8 cellular contexts compared by ENCODE assay signal in genomic region chr12:50074936-50075807, GRCh38. TPM values are rescaled to one million over a fixed set of nuclear protein-coding genes. Genes with fewer than 3 reads are reported as not detected.
DNase-seq lines count a peak whose midpoint lies in the region; ATAC-seq and TF ChIP-seq lines count a peak whose summit lies in the region.

No MANE protein-coding gene starts in this region.

- H3K27ac ChIP-seq in AG04450 (ENCODE audit: low read depth, low read length) (no peak overlapping the region), colonic mucosa (no peak overlapping the region)

- DNase-seq in AG04450 (ENCODE audit: low read depth, low spot score): no peak
- peak; percentile 49 for DNase-seq in NCI-H510A (lab: John Stamatoyannopoulos, UW)
- DNase-seq in activated CD4-positive, alpha-beta T cell treated with anti-CD3 and anti-CD28 coated beads for 4 hours: peak; percentile 77 to 87
- DNase-seq in colonic mucosa: peak; percentile 90
- peak; percentile 77 to 97 for DNase-seq in lower leg skin (ENCODE audit: low spot score in 2 of 2)
- DNase-seq in stimulated activated CD4-positive, alpha-beta T cell treated with anti-CD3 and anti-CD28 coated beads, TNF-alpha, amount 100 ng/mL, for 24 hours (ENCODE audit: low read depth in 3 of 3): peak; percentile 61 to 80 (median 67)

- WGBS in lower leg skin, 2 donors: 3 to 6% methylated on average over 9 of the region's 9 CpGs

- H3K4me3 ChIP-seq in AG04450 (ENCODE audit: low read depth, low read length) (no peak overlapping the region), colonic mucosa (no peak overlapping the region), lower leg skin (ENCODE audit: low read depth, poor library complexity, severe bottlenecking) (no peak overlapping the region)

- H3K9ac ChIP-seq in colonic mucosa (ENCODE audit: low read depth in 2 of 2, low read length in 2 of 2): peak overlapping the region in 1 of 2 donors; percentile 16

- POLR2A ChIA-PET in AG04450 (lab: Yijun Ruan, JAX): interaction anchor here (0.6 to 1.0 kb wide), 3 partner anchors 10 to 99 kb away, joined by 3 read pairs; partner anchors contain the start of genes COX14 and SMARCD1

- TF ChIP-seq CTCF in AG04450 (IDR thresholded peaks at IDR 0.05; ENCODE audit: low read depth, low read length) (peak; percentile 91), colonic mucosa (IDR thresholded peaks at IDR 0.05) (peak; percentile 84), lower leg skin (IDR thresholded peaks at IDR 0.05) (peak in 2 of 3 donors; percentile 55 to 93)

- H3K27me3 ChIP-seq in AG04450 (ENCODE audit: control insufficient read depth, insufficient read depth, low read length): no peaks in the 10 kb centered on the region
- H3K27me3 ChIP-seq in colonic mucosa: no peaks in the 10 kb centered on the region

- no peaks in the 10 kb centered on the region for H3K4me1 ChIP-seq in colonic mucosa

- TF ChIP-seq POLR2A in lower leg skin (IDR thresholded peaks at IDR 0.05): no peak

- CTCF ChIA-PET in AG04450 (lab: Charles Lee): interaction anchor here (0.6 to 10.4 kb wide), 9 partner anchors 10 to 304 kb away, joined by 3 to 290 read pairs (median 4); partner anchors contain the start of gene SMARCD1

- H3K36me3 ChIP-seq in colonic mucosa: no peaks in the 10 kb centered on the region

- ATAC-seq in GM18520 (IDR thresholded peaks at IDR 0.05; ENCODE audit: unreplicated experiment) (peak; percentile 76), HG03095 (IDR thresholded peaks at IDR 0.05; ENCODE audit: unreplicated experiment) (peak; percentile 69)

- H3K9me3 ChIP-seq in AG04450 (ENCODE audit: control insufficient read depth, insufficient read depth, low read length) (no peaks in the 10 kb centered on the region), colonic mucosa (no peaks in the 10 kb centered on the region)

- intact Hi-C loops in colonic mucosa (cut with DNase I): loop anchor here (5.0 kb wide), 2 partner anchors 38 to 102 kb away; no protein-coding TSS in a partner anchor
- intact Hi-C loops in lower leg skin (cut with DNase I; ENCODE audit: low total_unique reads): loop anchor here (5.0 kb wide), 2 partner anchors 102 to 208 kb away; no protein-coding TSS in a partner anchor

RNA-seq across cellular contexts. Expression of gene SMARCD1, which starts 10.0 kb away (rescaled TPM):
- polyA plus RNA-seq in AG04450 (2011; rRNA removed): 57.2 and 65.1 TPM in 2 replicates
- 78.2 and 79.2 TPM in 2 replicates for polyA minus RNA-seq in AG04450 (2011; rRNA and poly(A)+ RNA removed)
- total RNA-seq in colonic mucosa: 10 to 100 TPM; 30.6 to 43.9 TPM
- 10 to 100 TPM; 32.0 to 77.2 (median 45.1) TPM for total RNA-seq in lower leg skin

RNA-seq across cellular contexts. Expression of gene ASIC1, which starts 17.8 kb away (rescaled TPM):
- 9.9 and 10.2 TPM in 2 replicates for polyA plus RNA-seq in AG04450 (2011; rRNA removed)
- 10.4 and 13.4 TPM in 2 replicates for polyA minus RNA-seq in AG04450 (2011; rRNA and poly(A)+ RNA removed)
- total RNA-seq in colonic mucosa (1 to 10 TPM; 1.0 to 1.1 TPM), lower leg skin (1 to 10 TPM in 1 of 4 donors, under 1 TPM in 3; 0.25 to 1.4 (median 0.42) TPM)

RNA-seq across cellular contexts. Expression of gene GPD1, which starts 28.6 kb away (rescaled TPM):
- polyA plus RNA-seq in AG04450 (2011; rRNA removed): 0.04 and 0.05 TPM in 2 replicates
- polyA minus RNA-seq in AG04450 (2011; rRNA and poly(A)+ RNA removed): not detected in 2 replicates
- total RNA-seq in colonic mucosa: 1 to 10 TPM; 2.1 to 3.4 TPM
- total RNA-seq in lower leg skin: 10 to 100 TPM; 29.9 to 38.8 (median 36.7) TPM

RNA-seq across cellular contexts. Expression of gene COX14, which starts 36.9 kb away (rescaled TPM):
- polyA plus RNA-seq in AG04450 (2011; rRNA removed): 77.0 and 90.6 TPM in 2 replicates
- 22.2 and 30.6 TPM in 2 replicates for polyA minus RNA-seq in AG04450 (2011; rRNA and poly(A)+ RNA removed)
- total RNA-seq in colonic mucosa (10 to 100 TPM; 74.4 to 86.8 TPM), lower leg skin (10 to 100 TPM; 29.0 to 52.1 (median 36.8) TPM)

RNA-seq across cellular contexts. Expression of gene RACGAP1, which starts 49.9 kb away (rescaled TPM):
- polyA plus RNA-seq in AG04450 (2011; rRNA removed): 25.6 and 26.2 TPM in 2 replicates
- polyA minus RNA-seq in AG04450 (2011; rRNA and poly(A)+ RNA removed): 46.9 and 47.4 TPM in 2 replicates
- 10 to 100 TPM; 36.2 to 83.8 TPM for total RNA-seq in colonic mucosa
- 10 to 100 TPM; 11.6 to 16.8 (median 15.9) TPM for total RNA-seq in lower leg skin

Comparison
In these comparisons a context has a peak if more than half of its experiments do, and no peak if none do; other contexts are left out.
1. RNA of gene GPD1, which starts 28.6 kb away (total RNA-seq): 29.9 to 38.8 TPM in lower leg skin; 2.1 to 3.4 TPM in colonic mucosa; every median in the first group is over 4 times any median in the second.
2. Peak in every context shown above with its lines, with median percentiles within 50 percentile points of each other: CTCF ChIP-seq.